In the genomic region with DNA sequence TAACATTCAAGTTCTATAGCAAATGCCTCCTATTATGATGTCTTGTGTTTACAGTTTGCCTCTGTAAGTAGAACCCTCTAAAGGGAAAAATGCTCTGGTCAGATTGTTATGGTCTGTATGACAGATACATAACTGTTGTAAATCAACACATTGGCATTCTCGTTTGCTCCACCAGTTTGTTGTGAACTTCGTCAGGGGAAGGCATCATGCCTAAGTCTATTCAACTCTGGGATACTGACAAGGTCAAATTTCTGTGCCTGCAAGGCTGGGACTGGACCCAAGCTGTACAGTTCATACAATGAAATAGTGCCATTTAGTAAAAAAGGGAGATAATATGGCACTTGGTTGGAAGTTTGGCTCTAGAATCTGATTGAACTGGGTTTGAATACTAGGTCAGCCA, we compare ENCODE assay signal across 15 cellular contexts.
A peak's percentile ranks its signal among the peaks of the same experiment; 100 is the strongest.
DNase-seq lines count a peak whose midpoint lies in the region; ATAC-seq and TF ChIP-seq lines count a peak whose summit lies in the region.
"Had no signal": no experiment of that assay in that cellular context is flagged by ENCODE, and none has a peak within 500 bp of the region (broad histone marks: within the 10 kb centered on the region; RNA-seq: fewer than 3 reads in every experiment).

No MANE protein-coding gene starts in this region.

- whole genome bisulfite sequencing in SK-N-SH (ENCODE audit: low lambda C conversion rate) = 100% methylated on average over 2 of the region's 2 CpGs

- no peaks in the 10 kb centered on the region for H3K36me3 Mint-ChIP-seq in activated T-helper 17 cell treated with anti-CD3 and anti-CD28 coated beads, Interleukin-2, amount 50 U/mL, for 72 hours (ENCODE audit: low read depth)
- H3K36me3 Mint-ChIP-seq in stimulated activated naive B cell treated with anti-CD40 and anti-IgM and Interleukin-4, amounts not matched to agents 10 μg/mL and 1 μg/mL and 100 μg/mL, for 72 hours = no peaks in the 10 kb centered on the region

- POLR2A ChIA-PET in SK-N-SH (lab: Yijun Ruan, JAX) = no interaction called here

- peak overlapping the region; percentile 12 for H3K27ac Mint-ChIP-seq in activated T-helper 17 cell treated with anti-CD3 and anti-CD28 coated beads, Interleukin-2, amount 50 U/mL, for 72 hours
- peak overlapping the region; percentile 22 for H3K27ac Mint-ChIP-seq in stimulated activated naive B cell treated with anti-CD40 and anti-IgM and Interleukin-4, amounts not matched to agents 10 μg/mL and 1 μg/mL and 100 μg/mL, for 72 hours

- H3K36me3 ChIP-seq in SK-N-SH (replicated peaks in 1 of 2; ENCODE audit: control insufficient read depth in 1 of 2, insufficient read depth in 2 of 2, low read length in 1 of 2) = no peaks in the 10 kb centered on the region

- no peak overlapping the region for H3K4me3 ChIP-seq in SK-N-SH (ENCODE audit: low read depth in 2 of 2, low read length in 1 of 2)

- H3K4me2 ChIP-seq in SK-N-SH = no peak overlapping the region

- H3K9ac ChIP-seq in SK-N-SH = no peak overlapping the region

- ATAC-seq in SK-N-SH treated with all-trans-retinoic acid at 6 μM for 48 hours (no peak), left lobe of liver (peak; percentile 72), GM18858 (IDR thresholded peaks at IDR 0.05; ENCODE audit: unreplicated experiment) (no peak), GM19452 (IDR thresholded peaks at IDR 0.05; ENCODE audit: unreplicated experiment) (no peak)
- ATAC-seq in activated T-helper 17 cell treated with anti-CD3 and anti-CD28 coated beads, Interleukin-2, amount 50 U/mL, for 72 hours (replicated peaks) = no peak
- no peak for ATAC-seq in stimulated activated naive B cell treated with anti-CD40 and anti-IgM and Interleukin-4, amounts not matched to agents 10 μg/mL and 1 μg/mL and 100 μg/mL, for 72 hours (replicated peaks)

- H3K9me3 ChIP-seq in SK-N-SH = no peaks in the 10 kb centered on the region

- TF ChIP-seq CTCF in SK-N-SH (IDR thresholded peaks at IDR 0.05) = no peak

- H3K27me3 Mint-ChIP-seq in activated T-helper 17 cell treated with anti-CD3 and anti-CD28 coated beads, Interleukin-2, amount 50 U/mL, for 72 hours = no peaks in the 10 kb centered on the region
- H3K27me3 Mint-ChIP-seq in stimulated activated naive B cell treated with anti-CD40 and anti-IgM and Interleukin-4, amounts not matched to agents 10 μg/mL and 1 μg/mL and 100 μg/mL, for 72 hours = no peaks in the 10 kb centered on the region
- H3K27me3 Mint-ChIP-seq: activated CD4-positive, alpha-beta memory T cell treated with anti-CD3 and anti-CD28 coated beads, Interleukin-2, amount 10 ng/mL, durations not matched to agents 7 days and 5 days; type B pancreatic cell had no signal

- TF ChIP-seq RAD21 in SK-N-SH (IDR thresholded peaks at IDR 0.05; ENCODE audit: low read length) = no peak

- peaks cover 0 to 20% of the 10 kb centered on the region in 2 experiments; a peak in 3 of 4 replicates for H3K4me1 ChIP-seq in SK-N-SH (ENCODE audit: control insufficient read depth in 1 of 2, insufficient read depth in 2 of 2, low read depth in 1 of 2, low read length in 1 of 2)

- no peak overlapping the region for H3K4me3 Mint-ChIP-seq in activated T-helper 17 cell treated with anti-CD3 and anti-CD28 coated beads, Interleukin-2, amount 50 U/mL, for 72 hours
- no peak overlapping the region for H3K4me3 Mint-ChIP-seq in stimulated activated naive B cell treated with anti-CD40 and anti-IgM and Interleukin-4, amounts not matched to agents 10 μg/mL and 1 μg/mL and 100 μg/mL, for 72 hours
- H3K4me3 Mint-ChIP-seq: activated CD4-positive, alpha-beta memory T cell treated with anti-CD3 and anti-CD28 coated beads, Interleukin-2, amount 10 ng/mL, durations not matched to agents 7 days and 5 days had no signal

- H3K79me2 ChIP-seq in SK-N-SH (ENCODE audit: insufficient read depth) = no peaks in the 10 kb centered on the region

- H3F3A ChIP-seq in SK-N-SH (replicated peaks; ENCODE audit: insufficient read depth) = peaks cover 17% of the 10 kb centered on the region

- H3K27me3 ChIP-seq in SK-N-SH (ENCODE audit: insufficient read depth) = no peaks in the 10 kb centered on the region

- no peak for TF ChIP-seq EP300 in SK-N-SH (IDR thresholded peaks at IDR 0.05; ENCODE audit: borderline replicate concordance in 1 of 2, low read depth in 1 of 2, low read length in 1 of 2)

- DNase-seq in SK-N-SH = no peak
- DNase-seq in left lobe of liver (ENCODE audit: low spot score) = no peak
- DNase-seq in stimulated activated naive B cell treated with anti-CD40 and anti-IgM and Interleukin-4, amounts not matched to agents 10 μg/mL and 1 μg/mL and 100 μg/mL, for 72 hours = no peak
- no peak for DNase-seq in cortex of kidney (lab: John Stamatoyannopoulos, UW)
- DNase-seq: activated CD4-positive, alpha-beta memory T cell treated with anti-CD3 and anti-CD28 coated beads, Interleukin-2, amount 10 ng/mL, durations not matched to agents 7 days and 5 days; activated effector memory CD4-positive, alpha-beta T cell treated with Interleukin-2 at 50 U/mL for 16 hours; NCI-H2081 treated with DMSO at 0.1 percent for 48 hours; Right ventricle myocardium superior; stimulated activated CD4-positive, alpha-beta T cell treated with anti-CD3 and anti-CD28 coated beads, Interleukin-2, amount 100 ng/mL, for 24 hours had no signal

- H4K20me1 ChIP-seq in SK-N-SH (ENCODE audit: insufficient read depth) = no peaks in the 10 kb centered on the region

- CTCF ChIA-PET in SK-N-SH (lab: Yijun Ruan, JAX) = no interaction called here

- H3K4me1 Mint-ChIP-seq in activated T-helper 17 cell treated with anti-CD3 and anti-CD28 coated beads, Interleukin-2, amount 50 U/mL, for 72 hours = peaks cover 37% of the 10 kb centered on the region
- peaks cover 29 to 78% of the 10 kb centered on the region in 2 donors for H3K4me1 Mint-ChIP-seq in stimulated activated naive B cell treated with anti-CD40 and anti-IgM and Interleukin-4, amounts not matched to agents 10 μg/mL and 1 μg/mL and 100 μg/mL, for 72 hours

- H2AFZ ChIP-seq in SK-N-SH (ENCODE audit: low read depth) = no peak overlapping the region

- H3K27ac ChIP-seq in SK-N-SH (ENCODE audit: low read depth in 2 of 2, low read length in 1 of 2) = peak overlapping the region; percentile 90 to 94
- H3K27ac ChIP-seq: 22Rv1 had no signal

- H3K9me2 ChIP-seq in SK-N-SH = no peaks in the 10 kb centered on the region

- no peaks in the 10 kb centered on the region for H3K9me3 Mint-ChIP-seq in activated T-helper 17 cell treated with anti-CD3 and anti-CD28 coated beads, Interleukin-2, amount 50 U/mL, for 72 hours
- H3K9me3 Mint-ChIP-seq in stimulated activated naive B cell treated with anti-CD40 and anti-IgM and Interleukin-4, amounts not matched to agents 10 μg/mL and 1 μg/mL and 100 μg/mL, for 72 hours = no peaks in the 10 kb centered on the region
- H3K9me3 Mint-ChIP-seq: activated CD4-positive, alpha-beta memory T cell treated with anti-CD3 and anti-CD28 coated beads, Interleukin-2, amount 10 ng/mL, durations not matched to agents 7 days and 5 days had no signal

TF ChIP-seq in SK-N-SH, 30 proteins besides CTCF, POLR2A, EP300 and RAD21:
- TF ChIP-seq SMC3 (IDR thresholded peaks at IDR 0.05; ENCODE audit: low read depth, low read length) (no peak), CHD2 (IDR thresholded peaks at IDR 0.05; ENCODE audit: low read length, partially characterized antibody) (no peak), RFX5 (IDR thresholded peaks at IDR 0.05; ENCODE audit: low read length) (no peak), TAF1 (IDR thresholded peaks at IDR 0.05; ENCODE audit: borderline replicate concordance, low read depth, low read length) (no peak)

TF ChIP-seq in SK-N-SH treated with all-trans-retinoic acid at 6 μM for 48 hours, 23 proteins besides CTCF, POLR2A, EP300 and RAD21 (continues in another document):
- TF ChIP-seq GLIS3 (CRISPR knock-in tag; IDR thresholded peaks at IDR 0.05) = no peak
- TF ChIP-seq CSDC2 (CRISPR knock-in tag; IDR thresholded peaks at IDR 0.05) = no peak
- TF ChIP-seq ZNF70 (CRISPR knock-in tag; IDR thresholded peaks at IDR 0.05) = no peak
- no peak for TF ChIP-seq ARNTL (CRISPR knock-in tag; IDR thresholded peaks at IDR 0.05; ENCODE audit: borderline replicate concordance, low read depth)
- TF ChIP-seq ESRRG (CRISPR knock-in tag; IDR thresholded peaks at IDR 0.05) = no peak
- TF ChIP-seq ZFP30 (CRISPR knock-in tag; IDR thresholded peaks at IDR 0.05) = no peak
- no peak for TF ChIP-seq ISL1 (CRISPR knock-in tag; IDR thresholded peaks at IDR 0.05)
- TF ChIP-seq TCF4 (CRISPR knock-in tag; IDR thresholded peaks at IDR 0.05; ENCODE audit: borderline replicate concordance) = no peak
- TF ChIP-seq RARB (CRISPR knock-in tag; IDR thresholded peaks at IDR 0.05) = no peak
- TF ChIP-seq BACH2 (CRISPR knock-in tag; IDR thresholded peaks at IDR 0.05; ENCODE audit: borderline replicate concordance) = no peak
- TF ChIP-seq PPARA (CRISPR knock-in tag; IDR thresholded peaks at IDR 0.05; ENCODE audit: borderline replicate concordance) = no peak
- TF ChIP-seq ZNF565 (CRISPR knock-in tag; conservative IDR thresholded peaks at IDR 0.05; ENCODE audit: low read depth) = no peak
- TF ChIP-seq SNAI2 (CRISPR knock-in tag; IDR thresholded peaks at IDR 0.05) = no peak
- no peak for TF ChIP-seq TOX (CRISPR knock-in tag; IDR thresholded peaks at IDR 0.05; ENCODE audit: borderline replicate concordance)
- TF ChIP-seq PATZ1 (CRISPR knock-in tag; IDR thresholded peaks at IDR 0.05; ENCODE audit: borderline replicate concordance) = no peak
